In the genomic region with DNA sequence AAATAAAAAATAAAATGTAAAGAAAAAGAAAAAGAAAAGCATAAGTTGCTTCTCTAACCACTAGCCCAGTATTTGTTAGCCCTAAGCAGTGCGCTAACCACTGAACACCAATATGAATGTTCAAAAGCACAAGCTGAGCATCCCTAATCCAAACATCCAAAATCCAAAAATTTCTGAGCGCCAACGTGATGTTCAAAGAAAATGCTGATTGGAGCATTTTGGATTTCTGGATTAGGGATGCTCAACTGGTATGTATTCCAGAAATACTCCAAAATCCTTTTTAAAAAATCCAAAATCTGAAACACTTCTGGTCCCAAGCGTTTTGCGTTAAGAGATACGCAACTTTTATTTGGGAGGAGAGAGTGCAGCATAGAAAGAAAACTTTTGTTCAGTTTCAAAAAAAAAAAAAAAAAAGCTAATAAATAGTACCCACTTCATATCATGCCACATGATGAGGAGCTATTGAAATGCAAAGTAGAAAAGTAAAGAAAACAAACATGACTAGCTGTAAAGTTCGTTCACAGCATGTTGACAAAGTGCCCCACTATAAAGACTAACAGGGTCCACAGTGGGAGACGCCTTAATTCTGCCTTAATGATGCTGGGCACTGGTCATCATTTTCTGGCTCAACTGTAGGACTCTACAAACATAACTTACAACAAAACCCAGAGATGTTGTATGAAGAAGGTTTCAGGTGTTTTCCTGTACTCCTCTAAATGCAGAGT, we compare ENCODE assay signal across 1 cellular context.
TF ChIP-seq lines count a peak whose summit lies in the region.

No MANE protein-coding gene starts in this region.

TF ChIP-seq in HEK293, 187 proteins besides CTCF, POLR2A, EP300 and RAD21 (continued from another document):
- TF ChIP-seq ZBTB17 (tag by site-specific recombination; IDR thresholded peaks at IDR 0.05): no peak
- TF ChIP-seq GLI2 (tag by site-specific recombination; IDR thresholded peaks at IDR 0.05; ENCODE audit: borderline replicate concordance, low read depth): peak; percentile 43; the same call in 1 of the 2 replicates
- peak; percentile 67 for TF ChIP-seq ZNF843 (tag by site-specific recombination; IDR thresholded peaks at IDR 0.05)
- TF ChIP-seq ZNF530 (tag by site-specific recombination; IDR thresholded peaks at IDR 0.05; ENCODE audit: low read depth): no peak
- TF ChIP-seq ZFP69B (tag by site-specific recombination; IDR thresholded peaks at IDR 0.05): peak; percentile 82
- TF ChIP-seq, protein P1, sequence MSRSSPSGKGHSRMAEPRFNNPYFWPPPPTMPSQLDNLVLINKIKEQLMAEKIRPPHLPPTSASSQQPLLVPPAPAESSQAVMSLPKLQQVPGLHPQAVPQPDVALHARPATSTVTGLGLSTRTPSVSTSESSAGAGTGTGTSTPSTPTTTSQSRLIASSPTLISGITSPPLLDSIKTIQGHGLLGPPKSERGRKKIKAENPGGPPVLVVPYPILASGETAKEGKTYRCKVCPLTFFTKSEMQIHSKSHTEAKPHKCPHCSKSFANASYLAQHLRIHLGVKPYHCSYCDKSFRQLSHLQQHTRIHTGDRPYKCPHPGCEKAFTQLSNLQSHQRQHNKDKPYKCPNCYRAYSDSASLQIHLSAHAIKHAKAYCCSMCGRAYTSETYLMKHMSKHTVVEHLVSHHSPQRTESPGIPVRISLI (tag by site-specific recombination; IDR thresholded peaks at IDR 0.05): no peak
- TF ChIP-seq KLF7 (tag by site-specific recombination; IDR thresholded peaks at IDR 0.05; ENCODE audit: borderline replicate concordance): 0 out of 2 replicates have a peak, but pooled peaks have one; percentile 16
- TF ChIP-seq ZFP3 (tag by site-specific recombination; IDR thresholded peaks at IDR 0.05; ENCODE audit: low read depth): peak; percentile 51
- TF ChIP-seq, protein P2, sequence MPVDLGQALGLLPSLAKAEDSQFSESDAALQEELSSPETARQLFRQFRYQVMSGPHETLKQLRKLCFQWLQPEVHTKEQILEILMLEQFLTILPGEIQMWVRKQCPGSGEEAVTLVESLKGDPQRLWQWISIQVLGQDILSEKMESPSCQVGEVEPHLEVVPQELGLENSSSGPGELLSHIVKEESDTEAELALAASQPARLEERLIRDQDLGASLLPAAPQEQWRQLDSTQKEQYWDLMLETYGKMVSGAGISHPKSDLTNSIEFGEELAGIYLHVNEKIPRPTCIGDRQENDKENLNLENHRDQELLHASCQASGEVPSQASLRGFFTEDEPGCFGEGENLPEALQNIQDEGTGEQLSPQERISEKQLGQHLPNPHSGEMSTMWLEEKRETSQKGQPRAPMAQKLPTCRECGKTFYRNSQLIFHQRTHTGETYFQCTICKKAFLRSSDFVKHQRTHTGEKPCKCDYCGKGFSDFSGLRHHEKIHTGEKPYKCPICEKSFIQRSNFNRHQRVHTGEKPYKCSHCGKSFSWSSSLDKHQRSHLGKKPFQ (tag by site-specific recombination; IDR thresholded peaks at IDR 0.05): 0 out of 2 replicates have a peak, but pooled peaks have one; percentile 21
- TF ChIP-seq ZNF274 (IDR thresholded peaks at IDR 0.05; ENCODE audit: low read length): no peak
- no peak for TF ChIP-seq ZNF274 (tag by site-specific recombination; IDR thresholded peaks at IDR 0.05; ENCODE audit: borderline replicate concordance)
- peak; percentile 95 for TF ChIP-seq FEZF1 (tag by site-specific recombination; IDR thresholded peaks at IDR 0.05)
